ENCODE assay signal across 1 cellular context in the genomic region with DNA sequence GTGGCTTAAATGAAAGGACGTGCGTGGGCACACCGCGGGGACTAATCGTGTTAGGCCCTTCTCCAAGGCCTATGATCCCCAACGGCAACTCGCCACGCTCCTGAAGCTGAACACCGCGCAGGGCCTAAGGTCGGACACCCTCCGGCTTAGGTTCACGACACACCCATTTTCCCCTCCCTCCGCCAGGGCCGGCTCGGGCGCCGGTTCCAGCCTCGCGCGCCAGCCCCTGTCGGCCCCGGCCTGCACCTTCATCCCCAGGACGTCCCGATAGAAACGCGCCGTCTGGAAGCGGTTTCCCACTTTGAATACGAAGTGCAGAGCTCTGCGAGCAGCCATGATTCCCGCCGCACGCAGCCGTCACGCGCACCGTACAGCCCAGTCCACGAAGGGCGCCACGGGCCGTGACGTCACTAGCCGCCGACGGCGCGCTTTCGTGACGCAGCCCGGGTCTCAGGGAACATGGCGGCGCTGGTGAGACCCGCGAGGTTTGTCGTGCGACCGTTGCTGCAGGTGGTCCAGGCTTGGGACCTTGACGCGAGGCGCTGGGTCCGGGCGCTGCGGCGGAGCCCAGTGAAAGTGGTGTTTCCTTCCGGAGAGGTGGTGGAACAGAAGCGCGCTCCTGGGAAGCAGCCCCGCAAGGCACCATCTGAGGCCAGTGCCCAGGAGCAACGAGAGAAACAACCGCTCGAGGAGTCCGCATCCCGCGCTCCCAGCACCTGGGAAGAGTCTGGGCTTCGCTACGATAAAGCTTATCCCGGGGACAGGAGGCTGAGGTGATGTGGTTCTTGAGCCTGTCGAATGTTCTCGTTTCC.
TF ChIP-seq lines count a peak whose summit lies in the region.

A gene with protein sequence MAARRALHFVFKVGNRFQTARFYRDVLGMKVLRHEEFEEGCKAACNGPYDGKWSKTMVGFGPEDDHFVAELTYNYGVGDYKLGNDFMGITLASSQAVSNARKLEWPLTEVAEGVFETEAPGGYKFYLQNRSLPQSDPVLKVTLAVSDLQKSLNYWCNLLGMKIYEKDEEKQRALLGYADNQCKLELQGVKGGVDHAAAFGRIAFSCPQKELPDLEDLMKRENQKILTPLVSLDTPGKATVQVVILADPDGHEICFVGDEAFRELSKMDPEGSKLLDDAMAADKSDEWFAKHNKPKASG (minus strand): TSS at position 361 of the 812 bp plus-strand sequence. CDS start 25 bp downstream, at position 336.
A gene with protein sequence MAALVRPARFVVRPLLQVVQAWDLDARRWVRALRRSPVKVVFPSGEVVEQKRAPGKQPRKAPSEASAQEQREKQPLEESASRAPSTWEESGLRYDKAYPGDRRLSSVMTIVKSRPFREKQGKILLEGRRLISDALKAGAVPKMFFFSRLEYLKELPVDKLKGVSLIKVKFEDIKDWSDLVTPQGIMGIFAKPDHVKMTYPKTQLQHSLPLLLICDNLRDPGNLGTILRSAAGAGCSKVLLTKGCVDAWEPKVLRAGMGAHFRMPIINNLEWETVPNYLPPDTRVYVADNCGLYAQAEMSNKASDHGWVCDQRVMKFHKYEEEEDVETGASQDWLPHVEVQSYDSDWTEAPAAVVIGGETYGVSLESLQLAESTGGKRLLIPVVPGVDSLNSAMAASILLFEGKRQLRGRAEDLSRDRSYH (plus strand): TSS at position 434 of the 812 bp plus-strand sequence. CDS start 26 bp downstream, at position 460.

TF ChIP-seq in HepG2, 621 proteins besides CTCF, POLR2A, EP300 and RAD21 (continued from another document and continues in another):
- TF ChIP-seq AGO1 (IDR thresholded peaks at IDR 0.05; ENCODE audit: low read depth, low read length, poor library complexity, severe bottlenecking), result no peak
- peak; percentile 92 for TF ChIP-seq ZSCAN9 (CRISPR knock-in tag; IDR thresholded peaks at IDR 0.05; ENCODE audit: borderline replicate concordance)
- TF ChIP-seq SP2 (CRISPR knock-in tag; IDR thresholded peaks at IDR 0.05), result no peak; the same call in 1 of the 2 replicates
- peak; percentile 95 for TF ChIP-seq ARNTL (CRISPR knock-in tag; IDR thresholded peaks at IDR 0.05)
- TF ChIP-seq PAX8 (CRISPR knock-in tag; IDR thresholded peaks at IDR 0.05; ENCODE audit: borderline replicate concordance), result peak; percentile 52; the same call in 1 of the 2 replicates
- peak; percentile 83; the same call in 1 of the 2 replicates for TF ChIP-seq ZNF230 (CRISPR knock-in tag; IDR thresholded peaks at IDR 0.05)
- TF ChIP-seq, protein P1, sequence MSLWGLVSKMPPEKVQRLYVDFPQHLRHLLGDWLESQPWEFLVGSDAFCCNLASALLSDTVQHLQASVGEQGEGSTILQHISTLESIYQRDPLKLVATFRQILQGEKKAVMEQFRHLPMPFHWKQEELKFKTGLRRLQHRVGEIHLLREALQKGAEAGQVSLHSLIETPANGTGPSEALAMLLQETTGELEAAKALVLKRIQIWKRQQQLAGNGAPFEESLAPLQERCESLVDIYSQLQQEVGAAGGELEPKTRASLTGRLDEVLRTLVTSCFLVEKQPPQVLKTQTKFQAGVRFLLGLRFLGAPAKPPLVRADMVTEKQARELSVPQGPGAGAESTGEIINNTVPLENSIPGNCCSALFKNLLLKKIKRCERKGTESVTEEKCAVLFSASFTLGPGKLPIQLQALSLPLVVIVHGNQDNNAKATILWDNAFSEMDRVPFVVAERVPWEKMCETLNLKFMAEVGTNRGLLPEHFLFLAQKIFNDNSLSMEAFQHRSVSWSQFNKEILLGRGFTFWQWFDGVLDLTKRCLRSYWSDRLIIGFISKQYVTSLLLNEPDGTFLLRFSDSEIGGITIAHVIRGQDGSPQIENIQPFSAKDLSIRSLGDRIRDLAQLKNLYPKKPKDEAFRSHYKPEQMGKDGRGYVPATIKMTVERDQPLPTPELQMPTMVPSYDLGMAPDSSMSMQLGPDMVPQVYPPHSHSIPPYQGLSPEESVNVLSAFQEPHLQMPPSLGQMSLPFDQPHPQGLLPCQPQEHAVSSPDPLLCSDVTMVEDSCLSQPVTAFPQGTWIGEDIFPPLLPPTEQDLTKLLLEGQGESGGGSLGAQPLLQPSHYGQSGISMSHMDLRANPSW (CRISPR knock-in tag; IDR thresholded peaks at IDR 0.05; ENCODE audit: borderline replicate concordance), result peak; percentile 72; the same call in 1 of the 2 replicates
- TF ChIP-seq, protein P2, sequence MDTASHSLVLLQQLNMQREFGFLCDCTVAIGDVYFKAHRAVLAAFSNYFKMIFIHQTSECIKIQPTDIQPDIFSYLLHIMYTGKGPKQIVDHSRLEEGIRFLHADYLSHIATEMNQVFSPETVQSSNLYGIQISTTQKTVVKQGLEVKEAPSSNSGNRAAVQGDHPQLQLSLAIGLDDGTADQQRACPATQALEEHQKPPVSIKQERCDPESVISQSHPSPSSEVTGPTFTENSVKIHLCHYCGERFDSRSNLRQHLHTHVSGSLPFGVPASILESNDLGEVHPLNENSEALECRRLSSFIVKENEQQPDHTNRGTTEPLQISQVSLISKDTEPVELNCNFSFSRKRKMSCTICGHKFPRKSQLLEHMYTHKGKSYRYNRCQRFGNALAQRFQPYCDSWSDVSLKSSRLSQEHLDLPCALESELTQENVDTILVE (CRISPR knock-in tag; IDR thresholded peaks at IDR 0.05), result no peak
- TF ChIP-seq CENPT (CRISPR knock-in tag; IDR thresholded peaks at IDR 0.05; ENCODE audit: low read depth), result peak; percentile 71; the same call in 1 of the 2 replicates
- TF ChIP-seq SSRP1 (CRISPR knock-in tag; IDR thresholded peaks at IDR 0.05), result 0 out of 2 replicates have a peak, but pooled peaks have one; percentile 43
- no peak for TF ChIP-seq ZSCAN12 (CRISPR knock-in tag; IDR thresholded peaks at IDR 0.05)
- TF ChIP-seq, protein P3, sequence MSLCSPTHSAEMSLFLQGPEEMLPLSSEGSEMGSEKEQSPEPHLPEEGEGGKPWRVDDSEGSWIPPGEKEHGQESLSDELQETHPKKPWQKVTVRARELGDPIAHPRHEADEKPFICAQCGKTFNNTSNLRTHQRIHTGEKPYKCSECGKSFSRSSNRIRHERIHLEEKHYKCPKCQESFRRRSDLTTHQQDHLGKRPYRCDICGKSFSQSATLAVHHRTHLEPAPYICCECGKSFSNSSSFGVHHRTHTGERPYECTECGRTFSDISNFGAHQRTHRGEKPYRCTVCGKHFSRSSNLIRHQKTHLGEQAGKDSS (CRISPR knock-in tag; IDR thresholded peaks at IDR 0.05; ENCODE audit: borderline replicate concordance, low read depth), result peak; percentile 82; the same call in 1 of the 2 replicates
- TF ChIP-seq, protein P4, sequence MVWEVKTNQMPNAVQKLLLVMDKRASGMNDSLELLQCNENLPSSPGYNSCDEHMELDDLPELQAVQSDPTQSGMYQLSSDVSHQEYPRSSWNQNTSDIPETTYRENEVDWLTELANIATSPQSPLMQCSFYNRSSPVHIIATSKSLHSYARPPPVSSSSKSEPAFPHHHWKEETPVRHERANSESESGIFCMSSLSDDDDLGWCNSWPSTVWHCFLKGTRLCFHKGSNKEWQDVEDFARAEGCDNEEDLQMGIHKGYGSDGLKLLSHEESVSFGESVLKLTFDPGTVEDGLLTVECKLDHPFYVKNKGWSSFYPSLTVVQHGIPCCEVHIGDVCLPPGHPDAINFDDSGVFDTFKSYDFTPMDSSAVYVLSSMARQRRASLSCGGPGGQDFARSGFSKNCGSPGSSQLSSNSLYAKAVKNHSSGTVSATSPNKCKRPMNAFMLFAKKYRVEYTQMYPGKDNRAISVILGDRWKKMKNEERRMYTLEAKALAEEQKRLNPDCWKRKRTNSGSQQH (CRISPR knock-in tag; IDR thresholded peaks at IDR 0.05; ENCODE audit: low read depth), result peak; percentile 98
- TF ChIP-seq GATAD1 (CRISPR knock-in tag; IDR thresholded peaks at IDR 0.05), result peak; percentile 100
- TF ChIP-seq, protein P5, sequence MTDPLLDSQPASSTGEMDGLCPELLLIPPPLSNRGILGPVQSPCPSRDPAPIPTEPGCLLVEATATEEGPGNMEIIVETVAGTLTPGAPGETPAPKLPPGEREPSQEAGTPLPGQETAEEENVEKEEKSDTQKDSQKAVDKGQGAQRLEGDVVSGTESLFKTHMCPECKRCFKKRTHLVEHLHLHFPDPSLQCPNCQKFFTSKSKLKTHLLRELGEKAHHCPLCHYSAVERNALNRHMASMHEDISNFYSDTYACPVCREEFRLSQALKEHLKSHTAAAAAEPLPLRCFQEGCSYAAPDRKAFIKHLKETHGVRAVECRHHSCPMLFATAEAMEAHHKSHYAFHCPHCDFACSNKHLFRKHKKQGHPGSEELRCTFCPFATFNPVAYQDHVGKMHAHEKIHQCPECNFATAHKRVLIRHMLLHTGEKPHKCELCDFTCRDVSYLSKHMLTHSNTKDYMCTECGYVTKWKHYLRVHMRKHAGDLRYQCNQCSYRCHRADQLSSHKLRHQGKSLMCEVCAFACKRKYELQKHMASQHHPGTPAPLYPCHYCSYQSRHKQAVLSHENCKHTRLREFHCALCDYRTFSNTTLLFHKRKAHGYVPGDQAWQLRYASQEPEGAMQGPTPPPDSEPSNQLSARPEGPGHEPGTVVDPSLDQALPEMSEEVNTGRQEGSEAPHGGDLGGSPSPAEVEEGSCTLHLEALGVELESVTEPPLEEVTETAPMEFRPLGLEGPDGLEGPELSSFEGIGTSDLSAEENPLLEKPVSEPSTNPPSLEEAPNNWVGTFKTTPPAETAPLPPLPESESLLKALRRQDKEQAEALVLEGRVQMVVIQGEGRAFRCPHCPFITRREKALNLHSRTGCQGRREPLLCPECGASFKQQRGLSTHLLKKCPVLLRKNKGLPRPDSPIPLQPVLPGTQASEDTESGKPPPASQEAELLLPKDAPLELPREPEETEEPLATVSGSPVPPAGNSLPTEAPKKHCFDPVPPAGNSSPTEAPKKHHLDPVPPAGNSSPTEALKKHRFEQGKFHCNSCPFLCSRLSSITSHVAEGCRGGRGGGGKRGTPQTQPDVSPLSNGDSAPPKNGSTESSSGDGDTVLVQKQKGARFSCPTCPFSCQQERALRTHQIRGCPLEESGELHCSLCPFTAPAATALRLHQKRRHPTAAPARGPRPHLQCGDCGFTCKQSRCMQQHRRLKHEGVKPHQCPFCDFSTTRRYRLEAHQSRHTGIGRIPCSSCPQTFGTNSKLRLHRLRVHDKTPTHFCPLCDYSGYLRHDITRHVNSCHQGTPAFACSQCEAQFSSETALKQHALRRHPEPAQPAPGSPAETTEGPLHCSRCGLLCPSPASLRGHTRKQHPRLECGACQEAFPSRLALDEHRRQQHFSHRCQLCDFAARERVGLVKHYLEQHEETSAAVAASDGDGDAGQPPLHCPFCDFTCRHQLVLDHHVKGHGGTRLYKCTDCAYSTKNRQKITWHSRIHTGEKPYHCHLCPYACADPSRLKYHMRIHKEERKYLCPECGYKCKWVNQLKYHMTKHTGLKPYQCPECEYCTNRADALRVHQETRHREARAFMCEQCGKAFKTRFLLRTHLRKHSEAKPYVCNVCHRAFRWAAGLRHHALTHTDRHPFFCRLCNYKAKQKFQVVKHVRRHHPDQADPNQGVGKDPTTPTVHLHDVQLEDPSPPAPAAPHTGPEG (CRISPR knock-in tag; IDR thresholded peaks at IDR 0.05), result peak; percentile 36; the same call in 1 of the 2 replicates
- peak; percentile 63; the same call in 1 of the 2 replicates for TF ChIP-seq XBP1 (CRISPR knock-in tag; IDR thresholded peaks at IDR 0.05)
- TF ChIP-seq ETV6 (CRISPR knock-in tag; conservative IDR thresholded peaks at IDR 0.05), result 0 out of 2 replicates have a peak, but pooled peaks have one; percentile 32
- TF ChIP-seq, protein P6, sequence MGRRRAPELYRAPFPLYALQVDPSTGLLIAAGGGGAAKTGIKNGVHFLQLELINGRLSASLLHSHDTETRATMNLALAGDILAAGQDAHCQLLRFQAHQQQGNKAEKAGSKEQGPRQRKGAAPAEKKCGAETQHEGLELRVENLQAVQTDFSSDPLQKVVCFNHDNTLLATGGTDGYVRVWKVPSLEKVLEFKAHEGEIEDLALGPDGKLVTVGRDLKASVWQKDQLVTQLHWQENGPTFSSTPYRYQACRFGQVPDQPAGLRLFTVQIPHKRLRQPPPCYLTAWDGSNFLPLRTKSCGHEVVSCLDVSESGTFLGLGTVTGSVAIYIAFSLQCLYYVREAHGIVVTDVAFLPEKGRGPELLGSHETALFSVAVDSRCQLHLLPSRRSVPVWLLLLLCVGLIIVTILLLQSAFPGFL (CRISPR knock-in tag; IDR thresholded peaks at IDR 0.05), result no peak
- TF ChIP-seq PHF20 (CRISPR knock-in tag; IDR thresholded peaks at IDR 0.05), result peak; percentile 99
- no peak; the same call in 1 of the 2 replicates for TF ChIP-seq HNRNPUL1 (IDR thresholded peaks at IDR 0.05; ENCODE audit: low read depth, low read length)
- no peak for TF ChIP-seq GPN1 (CRISPR knock-in tag; IDR thresholded peaks at IDR 0.05; ENCODE audit: borderline replicate concordance)
- peak; percentile 56; the same call in 1 of the 2 replicates for TF ChIP-seq MIER2 (CRISPR knock-in tag; IDR thresholded peaks at IDR 0.05)
- no peak for TF ChIP-seq FLYWCH1 (CRISPR knock-in tag; IDR thresholded peaks at IDR 0.05)
- peak; percentile 98 for TF ChIP-seq KAT8 (CRISPR knock-in tag; IDR thresholded peaks at IDR 0.05)
- TF ChIP-seq, protein P7, sequence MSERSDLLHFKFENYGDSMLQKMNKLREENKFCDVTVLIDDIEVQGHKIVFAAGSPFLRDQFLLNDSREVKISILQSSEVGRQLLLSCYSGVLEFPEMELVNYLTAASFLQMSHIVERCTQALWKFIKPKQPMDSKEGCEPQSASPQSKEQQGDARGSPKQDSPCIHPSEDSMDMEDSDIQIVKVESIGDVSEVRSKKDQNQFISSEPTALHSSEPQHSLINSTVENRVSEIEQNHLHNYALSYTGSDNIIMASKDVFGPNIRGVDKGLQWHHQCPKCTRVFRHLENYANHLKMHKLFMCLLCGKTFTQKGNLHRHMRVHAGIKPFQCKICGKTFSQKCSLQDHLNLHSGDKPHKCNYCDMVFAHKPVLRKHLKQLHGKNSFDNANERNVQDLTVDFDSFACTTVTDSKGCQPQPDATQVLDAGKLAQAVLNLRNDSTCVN (CRISPR knock-in tag; IDR thresholded peaks at IDR 0.05; ENCODE audit: borderline replicate concordance), result peak; percentile 92
- peak; percentile 99 for TF ChIP-seq ZIK1 (CRISPR knock-in tag; IDR thresholded peaks at IDR 0.05; ENCODE audit: borderline replicate concordance, low read depth)
- peak; percentile 75 for TF ChIP-seq FOXO1 (CRISPR knock-in tag; IDR thresholded peaks at IDR 0.05)
- no peak for TF ChIP-seq ZSCAN22 (CRISPR knock-in tag; IDR thresholded peaks at IDR 0.05)
- TF ChIP-seq ZNF792 (CRISPR knock-in tag; IDR thresholded peaks at IDR 0.05), result peak; percentile 60; the same call in 1 of the 2 replicates
- TF ChIP-seq TEAD3 (CRISPR knock-in tag; optimal IDR thresholded peaks at IDR 0.05; ENCODE audit: borderline replicate concordance), result peak; percentile 63
- peak; percentile 70 for TF ChIP-seq ZNF747 (CRISPR knock-in tag; IDR thresholded peaks at IDR 0.05; ENCODE audit: borderline replicate concordance)
- no peak for TF ChIP-seq ZFP37 (CRISPR knock-in tag; IDR thresholded peaks at IDR 0.05; ENCODE audit: borderline replicate concordance)
- TF ChIP-seq ZNF570 (CRISPR knock-in tag; IDR thresholded peaks at IDR 0.05; ENCODE audit: borderline replicate concordance), result 0 out of 2 replicates have a peak, but pooled peaks have one; percentile 58
- TF ChIP-seq, protein P8, sequence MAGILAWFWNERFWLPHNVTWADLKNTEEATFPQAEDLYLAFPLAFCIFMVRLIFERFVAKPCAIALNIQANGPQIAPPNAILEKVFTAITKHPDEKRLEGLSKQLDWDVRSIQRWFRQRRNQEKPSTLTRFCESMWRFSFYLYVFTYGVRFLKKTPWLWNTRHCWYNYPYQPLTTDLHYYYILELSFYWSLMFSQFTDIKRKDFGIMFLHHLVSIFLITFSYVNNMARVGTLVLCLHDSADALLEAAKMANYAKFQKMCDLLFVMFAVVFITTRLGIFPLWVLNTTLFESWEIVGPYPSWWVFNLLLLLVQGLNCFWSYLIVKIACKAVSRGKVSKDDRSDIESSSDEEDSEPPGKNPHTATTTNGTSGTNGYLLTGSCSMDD (CRISPR knock-in tag; IDR thresholded peaks at IDR 0.05), result no peak
